In genomic region chr7:140403878-140404564, GRCh38 we compare ENCODE assay signal across 1 cellular context.
TF ChIP-seq lines count a peak whose summit lies in the region.

TSS of gene RAB19 (plus strand) at chr7:140404058. CDS start at chr7:140407647, 3,589 bp downstream.

TF ChIP-seq in HEK293, 187 proteins besides CTCF, POLR2A, EP300 and RAD21 (continued from another document and continues in another):
- TF ChIP-seq ZBTB6 (tag by site-specific recombination; IDR thresholded peaks at IDR 0.05) (no peak), ZNF776 (tag by site-specific recombination; IDR thresholded peaks at IDR 0.05; ENCODE audit: borderline replicate concordance) (no peak), ZNF335 (tag by site-specific recombination; conservative IDR thresholded peaks at IDR 0.05) (peak; percentile 75), ZNF37A (tag by site-specific recombination; IDR thresholded peaks at IDR 0.05) (no peak), PRDM6 (tag by site-specific recombination; IDR thresholded peaks at IDR 0.05) (no peak), GLIS2 (tag by site-specific recombination; IDR thresholded peaks at IDR 0.05) (no peak), KLF10 (tag by site-specific recombination; IDR thresholded peaks at IDR 0.05) (no peak), ZFP37 (tag by site-specific recombination; IDR thresholded peaks at IDR 0.05) (no peak), ZNF2 (tag by site-specific recombination; IDR thresholded peaks at IDR 0.05) (no peak), ZNF211 (tag by site-specific recombination; IDR thresholded peaks at IDR 0.05; ENCODE audit: low read depth) (no peak), OSR2 (tag by site-specific recombination; IDR thresholded peaks at IDR 0.05) (no peak), BCL11B (tag by site-specific recombination; IDR thresholded peaks at IDR 0.05; ENCODE audit: low read depth) (no peak), ZNF175 (tag by site-specific recombination; IDR thresholded peaks at IDR 0.05) (no peak), ZNF266 (tag by site-specific recombination; IDR thresholded peaks at IDR 0.05; ENCODE audit: low read depth) (no peak), ZNF157 (tag by site-specific recombination; IDR thresholded peaks at IDR 0.05) (no peak), ZNF324 (tag by site-specific recombination; IDR thresholded peaks at IDR 0.05) (no peak), ZNF140 (tag by site-specific recombination; IDR thresholded peaks at IDR 0.05) (no peak), ZNF223 (tag by site-specific recombination; IDR thresholded peaks at IDR 0.05) (no peak), ZNF132 (tag by site-specific recombination; IDR thresholded peaks at IDR 0.05; ENCODE audit: borderline replicate concordance) (no peak), OVOL3 (tag by site-specific recombination; IDR thresholded peaks at IDR 0.05) (no peak), PATZ1 (tag by site-specific recombination; IDR thresholded peaks at IDR 0.05) (peak; percentile 47; the same call in 1 of the 2 replicates), TCF7L2 (IDR thresholded peaks at IDR 0.05; ENCODE audit: borderline replicate concordance, low read depth, low read length) (no peak), ZNF433 (tag by site-specific recombination; IDR thresholded peaks at IDR 0.05; ENCODE audit: low read depth) (no peak), ZNF830 (tag by site-specific recombination; IDR thresholded peaks at IDR 0.05; ENCODE audit: low read depth) (no peak), ZEB2 (tag by site-specific recombination; IDR thresholded peaks at IDR 0.05) (peak; percentile 73; the same call in 1 of the 2 replicates), ZBTB20 (tag by site-specific recombination; IDR thresholded peaks at IDR 0.05) (peak; percentile 37; the same call in 1 of the 2 replicates), ZNF544 (tag by site-specific recombination; IDR thresholded peaks at IDR 0.05) (no peak), ZNF112 (tag by site-specific recombination; IDR thresholded peaks at IDR 0.05) (no peak), ZNF398 (tag by site-specific recombination; IDR thresholded peaks at IDR 0.05) (peak; percentile 8; the same call in 1 of the 2 replicates), BCL11A (tag by site-specific recombination; IDR thresholded peaks at IDR 0.05; ENCODE audit: low read depth) (no peak), ZNF18 (tag by site-specific recombination; IDR thresholded peaks at IDR 0.05) (no peak), ATF2 (tag by site-specific recombination; IDR thresholded peaks at IDR 0.05; ENCODE audit: low read depth) (no peak), ZBTB17 (tag by site-specific recombination; IDR thresholded peaks at IDR 0.05) (peak; percentile 91), GLIS1 (tag by site-specific recombination; IDR thresholded peaks at IDR 0.05) (peak; percentile 37), ZNF362 (tag by site-specific recombination; IDR thresholded peaks at IDR 0.05) (no peak), ZSCAN5A (tag by site-specific recombination; IDR thresholded peaks at IDR 0.05) (no peak), ZNF664 (tag by site-specific recombination; IDR thresholded peaks at IDR 0.05) (no peak), TRIM28 (IDR thresholded peaks at IDR 0.05; ENCODE audit: borderline replicate concordance, low read length) (no peak), ZSCAN16 (tag by site-specific recombination; IDR thresholded peaks at IDR 0.05) (no peak), PRDM1 (tag by site-specific recombination; IDR thresholded peaks at IDR 0.05) (peak; percentile 50; the same call in 1 of the 2 replicates), ZNF610 (tag by site-specific recombination; IDR thresholded peaks at IDR 0.05; ENCODE audit: borderline replicate concordance) (no peak), ZXDB (tag by site-specific recombination; IDR thresholded peaks at IDR 0.05) (no peak), KLF16 (tag by site-specific recombination; IDR thresholded peaks at IDR 0.05) (no peak), SCRT1 (tag by site-specific recombination; IDR thresholded peaks at IDR 0.05; ENCODE audit: borderline replicate concordance) (peak; percentile 66; the same call in 1 of the 2 replicates), ZNF76 (tag by site-specific recombination; IDR thresholded peaks at IDR 0.05; ENCODE audit: borderline replicate concordance, low read depth) (peak; percentile 44; the same call in 1 of the 2 replicates), REPIN1 (tag by site-specific recombination; IDR thresholded peaks at IDR 0.05; ENCODE audit: low read depth) (no peak), ZBTB7A (tag by site-specific recombination; IDR thresholded peaks at IDR 0.05; ENCODE audit: low read depth) (no peak), ZNF274 (IDR thresholded peaks at IDR 0.05; ENCODE audit: low read length) (no peak), ZNF274 (tag by site-specific recombination; IDR thresholded peaks at IDR 0.05; ENCODE audit: borderline replicate concordance) (no peak), ZFHX2 (tag by site-specific recombination; conservative IDR thresholded peaks at IDR 0.05) (no peak), ZNF692 (tag by site-specific recombination; IDR thresholded peaks at IDR 0.05) (no peak), KLF9 (tag by site-specific recombination; IDR thresholded peaks at IDR 0.05; ENCODE audit: low read depth) (no peak), ZNF148 (tag by site-specific recombination; IDR thresholded peaks at IDR 0.05; ENCODE audit: borderline replicate concordance) (no peak), ZNF394 (tag by site-specific recombination; IDR thresholded peaks at IDR 0.05; ENCODE audit: borderline replicate concordance) (no peak), WT1 (tag by site-specific recombination; IDR thresholded peaks at IDR 0.05) (no peak)
